8 cellular contexts compared by ENCODE assay signal in the genomic region with DNA sequence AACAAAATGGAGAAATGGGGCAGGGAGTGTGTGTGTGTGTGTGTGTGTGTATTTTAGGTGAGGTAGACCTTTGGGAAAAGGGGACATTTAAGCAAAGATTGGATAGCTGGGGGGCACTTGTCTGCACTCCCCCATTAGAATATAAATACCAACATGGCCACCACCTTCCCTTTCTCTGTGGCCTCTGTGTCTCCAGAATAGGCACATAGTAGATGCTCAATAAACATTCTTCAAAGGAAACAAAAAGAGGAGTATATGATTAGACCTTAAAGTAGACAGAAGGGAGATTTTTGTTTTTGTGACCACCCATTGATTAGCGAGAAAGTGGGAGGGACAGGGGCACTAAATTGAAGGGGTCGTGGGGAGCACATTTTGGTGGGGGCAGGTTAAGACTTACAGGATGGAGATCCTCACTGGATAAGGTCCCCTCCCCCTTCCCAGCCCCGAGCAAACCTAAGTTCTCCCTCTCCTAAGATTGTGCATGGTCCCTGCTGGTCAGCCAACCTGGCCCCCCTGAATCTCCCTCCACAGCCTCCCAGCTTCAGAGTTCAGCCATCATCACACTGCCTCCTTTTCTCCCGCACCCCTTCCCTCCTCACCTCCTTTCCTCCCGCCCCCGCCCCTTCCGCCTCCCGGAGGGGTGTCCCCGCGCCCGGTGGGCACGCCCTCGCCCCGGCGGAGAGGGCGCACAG. TPM values are rescaled to one million over a fixed set of nuclear protein-coding genes. Genes with fewer than 3 reads are reported as not detected.
DNase-seq lines count a peak whose midpoint lies in the region; ATAC-seq and TF ChIP-seq lines count a peak whose summit lies in the region.

No MANE protein-coding gene starts in this region.

- no peaks in the 10 kb centered on the region for H3K4me1 ChIP-seq in breast epithelium
- no peaks in the 10 kb centered on the region for H3K4me1 ChIP-seq in mesodermal cell (ENCODE audit: control insufficient read depth, insufficient read depth, low read length, poor library complexity, severe bottlenecking)
- peaks cover 0 to 30% (median 0%) of the 10 kb centered on the region in 4 donors for H3K4me1 ChIP-seq in tibial nerve

- H3K9me3 ChIP-seq in breast epithelium (no peaks in the 10 kb centered on the region), mesodermal cell (ENCODE audit: control insufficient read depth, low read length) (no peaks in the 10 kb centered on the region), tibial nerve (no peaks in the 10 kb centered on the region)

- peak overlapping the region; percentile 75 to 79 for H3K4me3 Mint-ChIP-seq in activated T-cell treated with anti-CD3 and anti-CD28 coated beads, Interleukin-2, amount 50 U/mL, for 72 hours

- H3K9me3 Mint-ChIP-seq in activated T-cell treated with anti-CD3 and anti-CD28 coated beads, Interleukin-2, amount 50 U/mL, for 72 hours, result no peaks in the 10 kb centered on the region

- H3K27me3 Mint-ChIP-seq in activated T-cell treated with anti-CD3 and anti-CD28 coated beads, Interleukin-2, amount 50 U/mL, for 72 hours (ENCODE audit: low read depth), result peaks cover 19% of the 10 kb centered on the region

- no peak for ATAC-seq in activated T-cell treated with anti-CD3 and anti-CD28 coated beads, Interleukin-2, amount 50 U/mL, for 72 hours (replicated peaks in 1 of 2)

- H3K27me3 ChIP-seq in breast epithelium, result no peaks in the 10 kb centered on the region
- peaks cover 0 to 17% of the 10 kb centered on the region in 2 donors for H3K27me3 ChIP-seq in tibial nerve

- H3K27ac ChIP-seq in breast epithelium (peak overlapping the region; percentile 91 to 96), mesodermal cell (ENCODE audit: low read depth, low read length, severe bottlenecking) (no peak overlapping the region), tibial nerve (peak overlapping the region in 3 of 4 donors; percentile 27 to 85 (median 74))

- TF ChIP-seq CTCF in breast epithelium (IDR thresholded peaks at IDR 0.05), result no peak
- TF ChIP-seq CTCF in tibial nerve (IDR thresholded peaks at IDR 0.05), result no peak

- H3K4me1 Mint-ChIP-seq in activated T-cell treated with anti-CD3 and anti-CD28 coated beads, Interleukin-2, amount 50 U/mL, for 72 hours (ENCODE audit: low read depth), result peaks cover 37% of the 10 kb centered on the region

- no peak for DNase-seq in activated T-cell treated with anti-CD3 and anti-CD28 coated beads, Interleukin-2, amount 50 U/mL, for 72 hours
- no peak for DNase-seq in activated T-cell treated with anti-CD3 and anti-CD28 coated beads, Interleukin-2, amount 50 U/mL, for 1 hour
- DNase-seq in breast epithelium (ENCODE audit: low spot score in 2 of 2), result no peak
- DNase-seq in tibial nerve (ENCODE audit: low spot score in 2 of 2), result no peak
- DNase-seq in hypothalamus (lab: John Stamatoyannopoulos, UW), result no peak
- no peak for DNase-seq in OCI-M1 (lab: John Stamatoyannopoulos, UW)
- no peak for DNase-seq in stimulated activated naive CD4-positive, alpha-beta T cell (lab: John Stamatoyannopoulos, UW)

- H3K36me3 ChIP-seq in breast epithelium, result no peaks in the 10 kb centered on the region
- H3K36me3 ChIP-seq in mesodermal cell (ENCODE audit: control insufficient read depth, insufficient read depth, low read length), result no peaks in the 10 kb centered on the region
- no peaks in the 10 kb centered on the region for H3K36me3 ChIP-seq in tibial nerve

- peaks cover 10 to 12% of the 10 kb centered on the region in 2 donors for H3K36me3 Mint-ChIP-seq in activated T-cell treated with anti-CD3 and anti-CD28 coated beads, Interleukin-2, amount 50 U/mL, for 72 hours (ENCODE audit: insufficient read depth in 2 of 2)

- intact Hi-C loops in breast epithelium (cut with DNase I; ENCODE audit: low total_unique reads), result no loop called here

- TF ChIP-seq POLR2A in breast epithelium (IDR thresholded peaks at IDR 0.05) (no peak), tibial nerve (IDR thresholded peaks at IDR 0.05) (no peak)

- TF ChIP-seq EP300 in tibial nerve (IDR thresholded peaks at IDR 0.05), result no peak

- H3K4me3 ChIP-seq in breast epithelium (peak overlapping the region; percentile 66 to 78 (median 76)), mesodermal cell (ENCODE audit: extremely low read depth, insufficient read depth, low read length, poor library complexity, severe bottlenecking) (peak overlapping the region; percentile 53), tibial nerve (peak overlapping the region; percentile 41 to 65 (median 45))

- H3K27ac Mint-ChIP-seq in activated T-cell treated with anti-CD3 and anti-CD28 coated beads, Interleukin-2, amount 50 U/mL, for 72 hours, result peak overlapping the region; percentile 52

- 33% methylated on average over 2 of the region's 16 CpGs; no CpG with 5 or more reads in 1 of the 2 experiments for WGBS in mesodermal cell (ENCODE audit: insufficient coverage in 2 of 2), 2 experiments
- 8 to 12% methylated on average over 11 to 12 of the region's 16 CpGs for WGBS in tibial nerve, 2 donors

RNA-seq across cellular contexts. Expression of a gene that starts 0.5 kb away (rescaled TPM):
- 10 to 100 TPM; 29.3 to 56.7 TPM for total RNA-seq in activated T-cell treated with anti-CD3 and anti-CD28 coated beads, Interleukin-2, amount 50 U/mL, for 72 hours
- total RNA-seq in breast epithelium (100 to 1,000 TPM in 1 of 3 donors, 10 to 100 TPM in 2; 31.7 to 106 (median 59.6) TPM), tibial nerve (10 to 100 TPM; 20.9 to 33.7 (median 25.1) TPM)
- 6.6 TPM for polyA plus RNA-seq in mesodermal cell (2013, experiment 1 of 2)
- polyA plus RNA-seq in mesodermal cell (2013, experiment 2 of 2), result 5.8 TPM
